2 cellular contexts compared by ENCODE assay signal in the genomic region with DNA sequence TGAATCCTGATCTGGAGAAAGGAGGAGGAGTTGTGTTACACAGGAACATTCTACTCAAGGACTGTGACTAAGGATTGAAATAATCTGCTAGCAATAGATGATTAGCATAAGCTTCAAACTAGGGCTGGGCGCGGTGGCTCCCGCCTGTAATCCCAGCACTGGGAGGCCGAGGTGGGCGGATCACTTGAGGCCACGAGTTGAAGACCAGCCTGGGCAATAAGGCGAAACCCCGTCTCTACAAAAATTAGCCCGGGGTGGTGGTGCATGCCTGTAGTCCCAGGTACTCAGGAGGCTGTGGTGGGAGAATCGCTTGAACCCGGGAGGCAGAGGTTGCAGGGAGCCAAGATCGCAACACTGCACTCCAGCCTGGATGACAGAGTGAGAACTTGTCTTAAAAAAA.
TF ChIP-seq lines count a peak whose summit lies in the region.

No MANE protein-coding gene starts in this region.

TF ChIP-seq in A549, 52 proteins besides CTCF, POLR2A, EP300 and RAD21:
- TF ChIP-seq HOXB5 (CRISPR knock-in tag; IDR thresholded peaks at IDR 0.05), result no peak

TF ChIP-seq in HCT116, 20 proteins besides CTCF, POLR2A, EP300 and RAD21:
- no peak for TF ChIP-seq YY1 (IDR thresholded peaks at IDR 0.05; ENCODE audit: extremely low read depth, insufficient replicate concordance, low read depth, low read length)
- no peak for TF ChIP-seq FOSL1 (IDR thresholded peaks at IDR 0.05; ENCODE audit: low read depth)
- no peak for TF ChIP-seq SRF (IDR thresholded peaks at IDR 0.05; ENCODE audit: low read depth)
- TF ChIP-seq, protein P1, sequence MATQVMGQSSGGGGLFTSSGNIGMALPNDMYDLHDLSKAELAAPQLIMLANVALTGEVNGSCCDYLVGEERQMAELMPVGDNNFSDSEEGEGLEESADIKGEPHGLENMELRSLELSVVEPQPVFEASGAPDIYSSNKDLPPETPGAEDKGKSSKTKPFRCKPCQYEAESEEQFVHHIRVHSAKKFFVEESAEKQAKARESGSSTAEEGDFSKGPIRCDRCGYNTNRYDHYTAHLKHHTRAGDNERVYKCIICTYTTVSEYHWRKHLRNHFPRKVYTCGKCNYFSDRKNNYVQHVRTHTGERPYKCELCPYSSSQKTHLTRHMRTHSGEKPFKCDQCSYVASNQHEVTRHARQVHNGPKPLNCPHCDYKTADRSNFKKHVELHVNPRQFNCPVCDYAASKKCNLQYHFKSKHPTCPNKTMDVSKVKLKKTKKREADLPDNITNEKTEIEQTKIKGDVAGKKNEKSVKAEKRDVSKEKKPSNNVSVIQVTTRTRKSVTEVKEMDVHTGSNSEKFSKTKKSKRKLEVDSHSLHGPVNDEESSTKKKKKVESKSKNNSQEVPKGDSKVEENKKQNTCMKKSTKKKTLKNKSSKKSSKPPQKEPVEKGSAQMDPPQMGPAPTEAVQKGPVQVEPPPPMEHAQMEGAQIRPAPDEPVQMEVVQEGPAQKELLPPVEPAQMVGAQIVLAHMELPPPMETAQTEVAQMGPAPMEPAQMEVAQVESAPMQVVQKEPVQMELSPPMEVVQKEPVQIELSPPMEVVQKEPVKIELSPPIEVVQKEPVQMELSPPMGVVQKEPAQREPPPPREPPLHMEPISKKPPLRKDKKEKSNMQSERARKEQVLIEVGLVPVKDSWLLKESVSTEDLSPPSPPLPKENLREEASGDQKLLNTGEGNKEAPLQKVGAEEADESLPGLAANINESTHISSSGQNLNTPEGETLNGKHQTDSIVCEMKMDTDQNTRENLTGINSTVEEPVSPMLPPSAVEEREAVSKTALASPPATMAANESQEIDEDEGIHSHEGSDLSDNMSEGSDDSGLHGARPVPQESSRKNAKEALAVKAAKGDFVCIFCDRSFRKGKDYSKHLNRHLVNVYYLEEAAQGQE (IDR thresholded peaks at IDR 0.05; ENCODE audit: low read depth), result no peak
- TF ChIP-seq JUND (IDR thresholded peaks at IDR 0.05), result no peak
- TF ChIP-seq EZH2 (IDR thresholded peaks at IDR 0.05), result no peak
- no peak for TF ChIP-seq CBX3 (IDR thresholded peaks at IDR 0.05; ENCODE audit: low read depth)
- no peak for TF ChIP-seq TCF7L2 (IDR thresholded peaks at IDR 0.05; ENCODE audit: borderline replicate concordance, extremely low read depth, insufficient read depth, insufficient read length)
- no peak for TF ChIP-seq ZFX (IDR thresholded peaks at IDR 0.05)
- TF ChIP-seq SIN3A (IDR thresholded peaks at IDR 0.05; ENCODE audit: low read depth), result no peak
- no peak for TF ChIP-seq CEBPB (IDR thresholded peaks at IDR 0.05; ENCODE audit: low read depth)
- no peak for TF ChIP-seq ELF1 (IDR thresholded peaks at IDR 0.05; ENCODE audit: borderline replicate concordance, low read depth)
